ENCODE assay signal across 13 cellular contexts in genomic region chr10:48507933-48508830, GRCh38.
DNase-seq lines count a peak whose midpoint lies in the region; ATAC-seq and TF ChIP-seq lines count a peak whose summit lies in the region.
"Had no signal": no experiment of that assay in that cellular context is flagged by ENCODE, and none has a peak within 500 bp of the region (broad histone marks: within the 10 kb centered on the region; RNA-seq: fewer than 3 reads in every experiment).

No MANE protein-coding gene starts in this region.

- H3K9me3 Mint-ChIP-seq in H9 (peaks cover 0 to 3% of the 10 kb centered on the region in 2 experiments; a peak in 2 of 5 replicates), endothelial cell (ENCODE audit: unreplicated experiment) (no peaks in the 10 kb centered on the region)

- no peak for TF ChIP-seq CTCF in H9 (conservative IDR thresholded peaks at IDR 0.05)
- TF ChIP-seq CTCF in fibroblast of the aortic adventitia (IDR thresholded peaks at IDR 0.05; ENCODE audit: insufficient read depth, low read length): no peak
- TF ChIP-seq CTCF in spleen (IDR thresholded peaks at IDR 0.05 in 8 of 11, conservative IDR thresholded peaks at IDR 0.05 in 3 of 11): no peak
- TF ChIP-seq CTCF in endothelial cell (IDR thresholded peaks at IDR 0.05; ENCODE audit: unreplicated experiment): no peak

- H3K18ac ChIP-seq in H9 (ENCODE audit: insufficient read length, low read depth, low read length): no peak overlapping the region

- no peaks in the 10 kb centered on the region for H3K27me3 ChIP-seq in H9 (ENCODE audit: insufficient read depth, low read length)
- no peaks in the 10 kb centered on the region for H3K27me3 ChIP-seq in spleen (replicated peaks in 1 of 7)
- H3K27me3 ChIP-seq: left lung had no signal

- H3K56ac ChIP-seq in H9 (ENCODE audit: insufficient read length, low read depth, low read length): no peak overlapping the region

- no peak overlapping the region for H3K9ac ChIP-seq in H9 (ENCODE audit: extremely low read depth, insufficient read length, low read length)

- no peak overlapping the region for H3T11ph ChIP-seq in H9 (ENCODE audit: low read length)

- no peaks in the 10 kb centered on the region for H3K23me2 ChIP-seq in H9 (ENCODE audit: insufficient read length, low read depth, low read length, poor library complexity, severe bottlenecking)

- H2BK120ac ChIP-seq in H9 (ENCODE audit: low read depth, low read length, poor library complexity, severe bottlenecking): no peak overlapping the region

- H3K27ac ChIP-seq in H9 (ENCODE audit: insufficient read length, low read depth, low read length) (no peak overlapping the region), spleen (no peak overlapping the region)
- H3K27ac ChIP-seq: left lung had no signal

- H2BK5ac ChIP-seq in H9 (ENCODE audit: insufficient read length, low read length): no peak overlapping the region

- peaks cover under 1% of the 10 kb centered on the region; the same call in 1 of the 2 replicates for H3K79me2 ChIP-seq in H9 (ENCODE audit: insufficient read depth, low read length)

- H4K91ac ChIP-seq in H9 (ENCODE audit: insufficient read length, low read depth, low read length): no peak overlapping the region

- H3K79me1 ChIP-seq in H9 (ENCODE audit: insufficient read depth, low read depth, low read length, poor library complexity, severe bottlenecking): no peaks in the 10 kb centered on the region

- no peaks in the 10 kb centered on the region for H4K20me1 ChIP-seq in H9 (ENCODE audit: control insufficient read depth, insufficient read depth, insufficient read length)

- no peaks in the 10 kb centered on the region; the same call in 1 of the 2 replicates for H3K4me1 ChIP-seq in H9 (ENCODE audit: insufficient read depth, low read length)
- H3K4me1 ChIP-seq in spleen: peaks cover 0 to 28% (median 13%) of the 10 kb centered on the region in 6 donors

- no peak overlapping the region for H3K14ac ChIP-seq in H9 (ENCODE audit: insufficient read depth, low read length)

- no peak overlapping the region for H2AFZ ChIP-seq in H9 (ENCODE audit: low read length)

- no peak overlapping the region for H2AK5ac ChIP-seq in H9 (ENCODE audit: insufficient read length, low read length)

- H3K36me3 Mint-ChIP-seq in H9 (ENCODE audit: insufficient read depth in 1 of 3, low read depth in 3 of 3): peaks cover 0 to 4% (median 0%) of the 10 kb centered on the region in 3 experiments; a peak in 1 of 7 replicates
- H3K36me3 Mint-ChIP-seq in endothelial cell (ENCODE audit: low read depth, unreplicated experiment): no peaks in the 10 kb centered on the region

- no peak overlapping the region for H2BK12ac ChIP-seq in H9 (ENCODE audit: insufficient read length, low read depth, low read length)

- no peak for ATAC-seq in HG02798 (IDR thresholded peaks at IDR 0.05; ENCODE audit: poor library complexity, unreplicated experiment)
- ATAC-seq: activated CD4-positive, alpha-beta T cell treated with anti-CD3 and anti-CD28 coated beads for 36 hours; left lung; SK-N-SH treated with all-trans-retinoic acid at 6 μM for 48 hours had no signal

- H4K5ac ChIP-seq in H9 (ENCODE audit: insufficient read length, low read depth, low read length): no peak overlapping the region

- H3K4me3 Mint-ChIP-seq in H9: no peak overlapping the region
- H3K4me3 Mint-ChIP-seq in endothelial cell (ENCODE audit: unreplicated experiment): no peak overlapping the region
- H3K4me3 Mint-ChIP-seq: activated CD4-positive, alpha-beta T cell treated with anti-CD3 and anti-CD28 coated beads for 36 hours; nephron had no signal

- no peak overlapping the region for H2BK15ac ChIP-seq in H9 (ENCODE audit: low read depth, low read length)

- no peak overlapping the region for H3K4ac ChIP-seq in H9 (ENCODE audit: low read depth, low read length)

- H3K27ac Mint-ChIP-seq in H9 (peak overlapping the region in 1 of 3 experiments; percentile 22; a peak in 1 of 7 replicates), endothelial cell (ENCODE audit: unreplicated experiment) (no peak overlapping the region)
- H3K27ac Mint-ChIP-seq: activated CD4-positive, alpha-beta T cell treated with anti-CD3 and anti-CD28 coated beads for 36 hours had no signal

- no peak overlapping the region for H3K23ac ChIP-seq in H9 (ENCODE audit: insufficient read length, low read depth, low read length)

- H3K4me3 ChIP-seq in fibroblast of the aortic adventitia (ENCODE audit: low read depth, low read length) (no peak overlapping the region), spleen (no peak overlapping the region)
- H3K4me3 ChIP-seq: left lung had no signal

- peak; percentile 22 for DNase-seq in H9
- DNase-seq in OCI-M1 (lab: John Stamatoyannopoulos, UW): peak; percentile 73
- peak; percentile 45 for DNase-seq in fibroblast of the aortic adventitia (ENCODE audit: low read depth)
- DNase-seq in spleen: peak; percentile 67
- no peak for DNase-seq in NCI-H345 treated with DMSO at 0.1 percent for 48 hours (lab: John Stamatoyannopoulos, UW; ENCODE audit: unreplicated experiment)
- no peak for DNase-seq in endothelial cell (ENCODE audit: low spot score)
- DNase-seq: activated CD4-positive, alpha-beta T cell treated with anti-CD3 and anti-CD28 coated beads for 36 hours; COR-L47; effector CD4-positive, alpha-beta T cell; left lung had no signal

- H2BK20ac ChIP-seq in H9 (ENCODE audit: low read depth, low read length, poor library complexity, severe bottlenecking): no peak overlapping the region

- no CpG with 5 or more reads among the region's 7 CpGs for WGBS in H9 (ENCODE audit: extremely low coverage, insufficient read length, low lambda C conversion rate)
- 83 to 87% (median 83%) methylated on average over 7 of the region's 7 CpGs for WGBS in spleen, 5 donors

- H3K36me3 ChIP-seq in spleen: no peaks in the 10 kb centered on the region
- H3K36me3 ChIP-seq: left lung had no signal

- H4K8ac ChIP-seq in H9 (replicated peaks; ENCODE audit: insufficient read length, low read depth, low read length): no peak overlapping the region

- intact Hi-C loops in spleen (cut with DNase I; ENCODE audit: low total_unique reads): loop anchor here (10.0 kb wide), 1 partner anchor 143 kb away; no protein-coding TSS in a partner anchor

- H3K27me3 Mint-ChIP-seq in H9 (ENCODE audit: low read depth): no peaks in the 10 kb centered on the region
- peaks cover 2% of the 10 kb centered on the region for H3K27me3 Mint-ChIP-seq in endothelial cell (ENCODE audit: unreplicated experiment)
- H3K27me3 Mint-ChIP-seq: activated CD4-positive, alpha-beta T cell treated with anti-CD3 and anti-CD28 coated beads for 36 hours had no signal

- no peak for TF ChIP-seq POLR2A in spleen (IDR thresholded peaks at IDR 0.05)

- no peak overlapping the region for H3K4me2 ChIP-seq in H9 (ENCODE audit: insufficient read depth, insufficient read length, low read length)

- H3K9me3 ChIP-seq in H9 (ENCODE audit: control insufficient read depth, low read depth, low read length) (no peaks in the 10 kb centered on the region), spleen (peaks cover 0 to 3% (median under 1%) of the 10 kb centered on the region in 8 donors)
- H3K9me3 ChIP-seq: left lung had no signal

- peaks cover 20 to 31% of the 10 kb centered on the region in 2 experiments for H3K4me1 Mint-ChIP-seq in H9
- peaks cover 24% of the 10 kb centered on the region for H3K4me1 Mint-ChIP-seq in endothelial cell (ENCODE audit: unreplicated experiment)
- H3K4me1 Mint-ChIP-seq: activated CD4-positive, alpha-beta T cell treated with anti-CD3 and anti-CD28 coated beads for 36 hours had no signal

Comparison
In these comparisons a context has a peak if more than half of its experiments do, and no peak if none do; other contexts are left out.
1. DNase-seq: peak in H9 (single experiment), OCI-M1 (single experiment), fibroblast of the aortic adventitia (single experiment) and spleen (single experiment); none in NCI-H345 treated with DMSO at 0.1 percent for 48 hours (single experiment) and endothelial cell (single experiment).